In genomic region chr16:57648125-57648524, GRCh38 we compare ENCODE assay signal across 2 cellular contexts.
TF ChIP-seq lines count a peak whose summit lies in the region.

No MANE protein-coding gene starts in this region.

TF ChIP-seq in liver, 16 proteins besides CTCF, POLR2A, EP300 and RAD21:
- TF ChIP-seq NR2F2 (IDR thresholded peaks at IDR 0.05), result peak; percentile 78
- TF ChIP-seq ZBTB33 (IDR thresholded peaks at IDR 0.05), result no peak

TF ChIP-seq in HepG2, 621 proteins besides CTCF, POLR2A, EP300 and RAD21:
- TF ChIP-seq DNMT1 (CRISPR knock-in tag; IDR thresholded peaks at IDR 0.05) (no peak), ZNF513 (CRISPR knock-in tag; conservative IDR thresholded peaks at IDR 0.05) (no peak), ZBTB42 (CRISPR knock-in tag; IDR thresholded peaks at IDR 0.05) (no peak), GPBP1L1 (CRISPR knock-in tag; IDR thresholded peaks at IDR 0.05) (no peak), ZNF674 (CRISPR knock-in tag; IDR thresholded peaks at IDR 0.05; ENCODE audit: low read depth) (no peak), TFAP4 (IDR thresholded peaks at IDR 0.05; ENCODE audit: borderline replicate concordance, low read depth) (no peak), FOXK2 (IDR thresholded peaks at IDR 0.05) (no peak)
